In genomic region chr6:99393698-99394531, GRCh38 we compare ENCODE assay signal across 8 cellular contexts. TPM values are rescaled to one million over a fixed set of nuclear protein-coding genes. Genes with fewer than 3 reads are reported as not detected.
DNase-seq lines count a peak whose midpoint lies in the region; ATAC-seq and TF ChIP-seq lines count a peak whose summit lies in the region.

Gene COQ3 (minus strand): TSS chr6:99394195. CDS start chr6:99394179, 16 bp downstream.

- peak within 1 kb of the TSS; percentile 93 for H3K9ac ChIP-seq in HUES64 (ENCODE audit: low read depth, low read length)

- ATAC-seq in GM21515 (IDR thresholded peaks at IDR 0.05; ENCODE audit: unreplicated experiment) (peak; percentile 81), naive B cell (ENCODE audit: low read depth in 2 of 2) (peak; percentile 77 to 81)
- ATAC-seq in stimulated activated effector memory CD8-positive, alpha-beta T cell treated with anti-CD3 and anti-CD28 coated beads, Interleukin-12 subunit alpha, Interleukin-12 subunit beta, amount 100 ng/mL, for 72 hours, result peak; percentile 87

- peak within 1 kb of the TSS; percentile 91 for H3K27ac ChIP-seq in HUES64 (ENCODE audit: low read depth, low read length)

- peak within 1 kb of the TSS; percentile 84 for H3K4me3 ChIP-seq in HUES64 (ENCODE audit: low read length)

- H3K27me3 ChIP-seq in HUES64 (ENCODE audit: insufficient read depth, low read length), result no peaks in the 10 kb centered on the region

- H3K9me3 Mint-ChIP-seq in naive B cell, result no peaks in the 10 kb centered on the region
- H3K9me3 Mint-ChIP-seq in stimulated activated effector memory CD8-positive, alpha-beta T cell treated with anti-CD3 and anti-CD28 coated beads, Interleukin-12 subunit alpha, Interleukin-12 subunit beta, amount 100 ng/mL, for 72 hours, result no peaks in the 10 kb centered on the region

- H3K4me1 Mint-ChIP-seq in naive B cell, result peaks cover 0 to 14% (median 3%) of the 10 kb centered on the region in 3 donors
- peaks cover 11% of the 10 kb centered on the region for H3K4me1 Mint-ChIP-seq in stimulated activated effector memory CD8-positive, alpha-beta T cell treated with anti-CD3 and anti-CD28 coated beads, Interleukin-12 subunit alpha, Interleukin-12 subunit beta, amount 100 ng/mL, for 72 hours

- no peaks in the 10 kb centered on the region for H3K9me3 ChIP-seq in HUES64 (ENCODE audit: insufficient read depth, low read depth, low read length)

- no peaks in the 10 kb centered on the region for H3K36me3 Mint-ChIP-seq in naive B cell
- peaks cover 35% of the 10 kb centered on the region for H3K36me3 Mint-ChIP-seq in stimulated activated effector memory CD8-positive, alpha-beta T cell treated with anti-CD3 and anti-CD28 coated beads, Interleukin-12 subunit alpha, Interleukin-12 subunit beta, amount 100 ng/mL, for 72 hours

- peaks cover 7% of the 10 kb centered on the region; the same call in 1 of the 2 replicates for H3K4me1 ChIP-seq in HUES64 (ENCODE audit: insufficient read depth, low read length)

- 19% methylated on average over 56 of the region's 56 CpGs for WGBS in HUES64

- H3K27me3 Mint-ChIP-seq in naive B cell, result no peaks in the 10 kb centered on the region

- peak within 1 kb of the TSS; percentile 88 to 99 (median 96) for H3K4me3 Mint-ChIP-seq in naive B cell
- H3K4me3 Mint-ChIP-seq in stimulated activated effector memory CD8-positive, alpha-beta T cell treated with anti-CD3 and anti-CD28 coated beads, Interleukin-12 subunit alpha, Interleukin-12 subunit beta, amount 100 ng/mL, for 72 hours, result peak within 1 kb of the TSS; percentile 88

- peak within 1 kb of the TSS; percentile 42 to 92 (median 70) for H3K27ac Mint-ChIP-seq in naive B cell
- peak within 1 kb of the TSS; percentile 96 for H3K27ac Mint-ChIP-seq in stimulated activated effector memory CD8-positive, alpha-beta T cell treated with anti-CD3 and anti-CD28 coated beads, Interleukin-12 subunit alpha, Interleukin-12 subunit beta, amount 100 ng/mL, for 72 hours

- H3K36me3 ChIP-seq in HUES64 (ENCODE audit: insufficient read depth, low read length), result peaks cover 17% of the 10 kb centered on the region

- DNase-seq in DMS153 (lab: John Stamatoyannopoulos, UW) (peak; percentile 27), activated T-helper 1 cell treated with Interleukin-2 at 50 U/mL for 16 hours (ENCODE audit: low read depth) (peak; percentile 49), fibroblast of gingiva (ENCODE audit: low read depth) (peak; percentile 75), naive B cell (peak; percentile 68)
- DNase-seq in stimulated activated effector memory CD8-positive, alpha-beta T cell treated with anti-CD3 and anti-CD28 coated beads, Interleukin-12 subunit alpha, Interleukin-12 subunit beta, amount 100 ng/mL, for 72 hours (ENCODE audit: low spot score in 2 of 2), result peak; percentile 61 to 89

TF ChIP-seq in PFSK-1, 5 proteins besides CTCF, POLR2A, EP300 and RAD21:
- TF ChIP-seq REST (IDR thresholded peaks at IDR 0.05; ENCODE audit: insufficient read depth in 1 of 2, low read depth in 2 of 2, low read length in 2 of 2) (peak in 1 of 2 experiments; percentile 34; a peak in 1 of 4 replicates), TAF1 (IDR thresholded peaks at IDR 0.05; ENCODE audit: borderline replicate concordance, insufficient read depth, low read length) (peak; percentile 76), SIN3A (IDR thresholded peaks at IDR 0.05; ENCODE audit: borderline replicate concordance, insufficient read depth, low read length) (no peak), POLR2AphosphoS5 (IDR thresholded peaks at IDR 0.05; ENCODE audit: low read depth, low read length) (peak; percentile 96), FOXP2 (optimal IDR thresholded peaks at IDR 0.05; ENCODE audit: borderline replicate concordance, extremely low read depth, extremely low read length, insufficient read depth) (no peak)
TF ChIP-seq in PFSK-1: peak in this region for 3.

RNA-seq across cellular contexts. Expression of gene COQ3, which starts in this region (rescaled TPM):
- polyA plus RNA-seq in HUES64 (2013, experiment 1 of 2), result 12.0 TPM
- 13.3 TPM for polyA plus RNA-seq in HUES64 (2013, experiment 2 of 2)
- polyA plus RNA-seq in PFSK-1 (2012; ENCODE audit: insufficient read length, low read depth), result 5.2 TPM
- polyA plus RNA-seq in naive B cell (ENCODE audit: low read depth in 6 of 6), result 1 to 10 TPM; 1.6 to 4.1 (median 3.8) TPM

Comparison
In these comparisons a context has a peak if more than half of its experiments do, and no peak if none do; other contexts are left out.
1. Peak in every context shown above with its lines: DNase-seq, ATAC-seq, H3K4me3 ChIP-seq and H3K27ac ChIP-seq.